ENCODE assay signal across 20 cellular contexts in genomic region chr12:70549340-70550179, GRCh38.
DNase-seq lines count a peak whose midpoint lies in the region; ATAC-seq and TF ChIP-seq lines count a peak whose summit lies in the region.
"Had no signal": no experiment of that assay in that cellular context is flagged by ENCODE, and none has a peak within 500 bp of the region (broad histone marks: within the 10 kb centered on the region; RNA-seq: fewer than 3 reads in every experiment).

No MANE protein-coding gene starts in this region.

- no peak overlapping the region for H3K27ac Mint-ChIP-seq in T-helper 17 cell
- H3K27ac Mint-ChIP-seq: CD8-positive, alpha-beta memory T cell; immature natural killer cell had no signal

- no peak for TF ChIP-seq CTCF in GM12865 (IDR thresholded peaks at IDR 0.05; ENCODE audit: insufficient read depth, low read depth, low read length, missing control alignments)
- TF ChIP-seq CTCF in dorsolateral prefrontal cortex (IDR thresholded peaks at IDR 0.05 in 54 of 56, conservative IDR thresholded peaks at IDR 0.05 in 2 of 56; ENCODE audit: low read depth in 1 of 56, partially characterized antibody in 56 of 56) = no peak

- no peaks in the 10 kb centered on the region for H3K4me1 Mint-ChIP-seq in T-helper 17 cell
- H3K4me1 Mint-ChIP-seq: CD8-positive, alpha-beta memory T cell had no signal

- peak overlapping the region in 45 of 59 donors; percentile 0 to 76 (median 48) for H3K27ac ChIP-seq in dorsolateral prefrontal cortex
- H3K27ac ChIP-seq: neutrophil, upper lobe of right lung had no signal

- no peaks in the 10 kb centered on the region for H3K9me3 ChIP-seq in T-helper 17 cell (ENCODE audit: control insufficient read depth, low read length, poor library complexity, severe bottlenecking)
- H3K9me3 ChIP-seq: neutrophil, upper lobe of right lung had no signal

- no peak overlapping the region for H3K4me3 Mint-ChIP-seq in T-helper 17 cell
- H3K4me3 Mint-ChIP-seq: CD8-positive, alpha-beta memory T cell; immature natural killer cell had no signal

- POLR2A ChIA-PET in HEK293T (lab: Yijun Ruan, JAX) = no interaction called here

- intact Hi-C loops in dorsolateral prefrontal cortex (cut with DNase I) = loop anchor here in 1 of 2 donors (10.0 kb wide), 1 partner anchor 145 kb away; no protein-coding TSS in a partner anchor

- peaks cover 43% of the 10 kb centered on the region for H3K27me3 Mint-ChIP-seq in T-helper 17 cell

- peaks cover 2% of the 10 kb centered on the region for H3K36me3 Mint-ChIP-seq in T-helper 17 cell (ENCODE audit: low read depth)
- H3K36me3 Mint-ChIP-seq: CD8-positive, alpha-beta memory T cell had no signal

- H3K4me3 ChIP-seq in GM12865 (ENCODE audit: low read depth, low read length) = no peak overlapping the region
- H3K4me3 ChIP-seq in dorsolateral prefrontal cortex = no peak overlapping the region
- H3K4me3 ChIP-seq: upper lobe of right lung had no signal

- no peaks in the 10 kb centered on the region for H3K27me3 ChIP-seq in dorsolateral prefrontal cortex
- H3K27me3 ChIP-seq: neutrophil, upper lobe of right lung had no signal

- no peak for ATAC-seq in GM19452 (IDR thresholded peaks at IDR 0.05; ENCODE audit: unreplicated experiment)
- no peak for ATAC-seq in T-helper 17 cell
- ATAC-seq: upper lobe of right lung had no signal

- DNase-seq in GM12865 (ENCODE audit: low read depth) (peak; percentile 2), NCI-H460 (ENCODE audit: extremely low read depth, low read depth) (peak; percentile 87), dorsolateral prefrontal cortex (no peak), lung microvascular endothelial cell (ENCODE audit: low read depth in 2 of 2) (peak; percentile 87 to 94), cerebellar cortex (ENCODE audit: low spot score) (no peak), HEK293T (ENCODE audit: extremely low spot score) (no peak), T-helper 17 cell (no peak)
- DNase-seq: activated CD4-positive, alpha-beta T cell treated with anti-CD3 and anti-CD28 coated beads, Interleukin-2, amount 50 U/mL, for 48 hours; CD8-positive, alpha-beta memory T cell; central memory CD4-positive, alpha-beta T cell; DND-41; effector CD4-positive, alpha-beta T cell; HCEC 1CT; immature natural killer cell; NCI-H69; stimulated activated CD4-positive, alpha-beta T cell treated with anti-CD3 and anti-CD28 coated beads, Interleukin-12 subunit alpha, Interleukin-12 subunit beta, amount 100 ng/mL, for 4 hours; T-helper 1 cell; upper lobe of right lung had no signal

- CTCF ChIA-PET in HEK293T (lab: Yijun Ruan, JAX) = no interaction called here

TF ChIP-seq in HEK293T, 16 proteins besides CTCF, POLR2A, EP300 and RAD21:
- TF ChIP-seq ZNF384 (IDR thresholded peaks at IDR 0.05) (no peak), CTBP1 (IDR thresholded peaks at IDR 0.05; ENCODE audit: borderline replicate concordance) (no peak), LEF1 (IDR thresholded peaks at IDR 0.05; ENCODE audit: borderline replicate concordance) (no peak)

Comparison
In these comparisons a context has a peak if more than half of its experiments do, and no peak if none do; other contexts are left out.
1. DNase-seq: peak in GM12865 (single experiment), NCI-H460 (single experiment) and lung microvascular endothelial cell (2 of 2); none in dorsolateral prefrontal cortex (0 of 10), cerebellar cortex (single experiment), HEK293T (single experiment) and T-helper 17 cell (0 of 3).